Comparison of ENCODE assay signal across 1 cellular context in genomic region chr1:234643111-234643849, GRCh38.
TF ChIP-seq lines count a peak whose summit lies in the region.

No MANE protein-coding gene starts in this region.

TF ChIP-seq in HepG2, 621 proteins besides CTCF, POLR2A, EP300 and RAD21 (continued from another document and continues in another):
- TF ChIP-seq HOMEZ (CRISPR knock-in tag; IDR thresholded peaks at IDR 0.05; ENCODE audit: low read depth) (peak; percentile 92), TOE1 (CRISPR knock-in tag; IDR thresholded peaks at IDR 0.05) (peak; percentile 87), XBP1 (CRISPR knock-in tag; IDR thresholded peaks at IDR 0.05) (peak; percentile 81; the same call in 1 of the 2 replicates), ZBTB34 (CRISPR knock-in tag; IDR thresholded peaks at IDR 0.05) (peak; percentile 98), NFATC3 (CRISPR knock-in tag; IDR thresholded peaks at IDR 0.05) (0 out of 2 replicates have a peak, but pooled peaks have one; percentile 69), DMAP1 (CRISPR knock-in tag; IDR thresholded peaks at IDR 0.05) (peak; percentile 67), ZNF136 (CRISPR knock-in tag; IDR thresholded peaks at IDR 0.05; ENCODE audit: low read depth) (0 out of 2 replicates have a peak, but pooled peaks have one; percentile 46), FIP1L1 (IDR thresholded peaks at IDR 0.05; ENCODE audit: borderline replicate concordance, insufficient read depth, low read depth, low read length) (no peak), ZNF10 (CRISPR knock-in tag; IDR thresholded peaks at IDR 0.05; ENCODE audit: borderline replicate concordance, low read depth) (no peak), FOSL1 (CRISPR knock-in tag; IDR thresholded peaks at IDR 0.05; ENCODE audit: borderline replicate concordance) (peak; percentile 67; the same call in 1 of the 2 replicates), ZFY (CRISPR knock-in tag; IDR thresholded peaks at IDR 0.05) (peak; percentile 51; the same call in 1 of the 2 replicates), ZNF17 (CRISPR knock-in tag; IDR thresholded peaks at IDR 0.05) (no peak), NFKBIZ (CRISPR knock-in tag; IDR thresholded peaks at IDR 0.05) (peak; percentile 99), ZMYM3 (CRISPR knock-in tag; IDR thresholded peaks at IDR 0.05) (peak; percentile 78), HMG20B (CRISPR knock-in tag; conservative IDR thresholded peaks at IDR 0.05) (peak; percentile 93), ZBTB38 (CRISPR knock-in tag; IDR thresholded peaks at IDR 0.05) (peak; percentile 94), ETV6 (CRISPR knock-in tag; conservative IDR thresholded peaks at IDR 0.05) (peak; percentile 72; the same call in 1 of the 2 replicates), SP2 (CRISPR knock-in tag; IDR thresholded peaks at IDR 0.05) (peak; percentile 20; the same call in 1 of the 2 replicates), NFIB (CRISPR knock-in tag; IDR thresholded peaks at IDR 0.05; ENCODE audit: borderline replicate concordance) (no peak), GPN1 (CRISPR knock-in tag; IDR thresholded peaks at IDR 0.05; ENCODE audit: borderline replicate concordance) (no peak), POLR2AphosphoS2 (IDR thresholded peaks at IDR 0.05; ENCODE audit: low read depth, low read length) (no peak), ZSCAN12 (CRISPR knock-in tag; IDR thresholded peaks at IDR 0.05) (no peak), ZNF567 (CRISPR knock-in tag; IDR thresholded peaks at IDR 0.05; ENCODE audit: borderline replicate concordance) (no peak), KMT2A (CRISPR knock-in tag; IDR thresholded peaks at IDR 0.05) (peak; percentile 74; the same call in 1 of the 2 replicates), ZNF547 (CRISPR knock-in tag; IDR thresholded peaks at IDR 0.05) (peak; percentile 74; the same call in 1 of the 2 replicates), THAP7 (CRISPR knock-in tag; IDR thresholded peaks at IDR 0.05) (0 out of 2 replicates have a peak, but pooled peaks have one; percentile 74), SP4 (CRISPR knock-in tag; IDR thresholded peaks at IDR 0.05) (peak; percentile 83), ZNF83 (CRISPR knock-in tag; IDR thresholded peaks at IDR 0.05; ENCODE audit: borderline replicate concordance) (0 out of 2 replicates have a peak, but pooled peaks have one; percentile 55), MAFG (CRISPR knock-in tag; IDR thresholded peaks at IDR 0.05) (no peak), ZNF296 (CRISPR knock-in tag; conservative IDR thresholded peaks at IDR 0.05) (no peak), ZNF275 (CRISPR knock-in tag; IDR thresholded peaks at IDR 0.05; ENCODE audit: borderline replicate concordance) (peak; percentile 92; the same call in 1 of the 2 replicates), HMG20A (CRISPR knock-in tag; IDR thresholded peaks at IDR 0.05; ENCODE audit: borderline replicate concordance) (peak; percentile 98), MED13 (CRISPR knock-in tag; IDR thresholded peaks at IDR 0.05) (peak; percentile 100), MIER3 (CRISPR knock-in tag; IDR thresholded peaks at IDR 0.05; ENCODE audit: borderline replicate concordance) (peak; percentile 98), MTF1 (CRISPR knock-in tag; IDR thresholded peaks at IDR 0.05) (no peak; the same call in 1 of the 2 replicates), PHF21A (CRISPR knock-in tag; IDR thresholded peaks at IDR 0.05) (peak; percentile 98), ZC3H13 (CRISPR knock-in tag; IDR thresholded peaks at IDR 0.05) (peak; percentile 92), STAG1 (CRISPR knock-in tag; IDR thresholded peaks at IDR 0.05) (peak; percentile 63), CHD4 (IDR thresholded peaks at IDR 0.05; ENCODE audit: borderline replicate concordance, low read length) (no peak), ZNF205 (CRISPR knock-in tag; IDR thresholded peaks at IDR 0.05) (peak; percentile 95), TAF1 (CRISPR knock-in tag; IDR thresholded peaks at IDR 0.05) (peak; percentile 69; the same call in 1 of the 2 replicates), ZNF557 (CRISPR knock-in tag; IDR thresholded peaks at IDR 0.05) (peak; percentile 89; the same call in 1 of the 2 replicates), MBD4 (IDR thresholded peaks at IDR 0.05; ENCODE audit: borderline replicate concordance, low read length) (peak; percentile 42; the same call in 1 of the 2 replicates), ZNF124 (CRISPR knock-in tag; IDR thresholded peaks at IDR 0.05) (peak; percentile 82; the same call in 1 of the 2 replicates), ZNF761 (CRISPR knock-in tag; conservative IDR thresholded peaks at IDR 0.05) (no peak), ZNF562 (CRISPR knock-in tag; IDR thresholded peaks at IDR 0.05; ENCODE audit: borderline replicate concordance) (no peak), KDM5B (CRISPR knock-in tag; IDR thresholded peaks at IDR 0.05; ENCODE audit: borderline replicate concordance) (peak; percentile 87; the same call in 1 of the 2 replicates), PPARG (CRISPR knock-in tag; conservative IDR thresholded peaks at IDR 0.05) (peak; percentile 89), SIX1 (CRISPR knock-in tag; IDR thresholded peaks at IDR 0.05; ENCODE audit: borderline replicate concordance) (peak; percentile 86; the same call in 1 of the 2 replicates), NFIC (IDR thresholded peaks at IDR 0.05; ENCODE audit: low read length) (peak; percentile 98), ZNF329 (CRISPR knock-in tag; IDR thresholded peaks at IDR 0.05; ENCODE audit: low read depth) (no peak), ZNF709 (CRISPR knock-in tag; IDR thresholded peaks at IDR 0.05) (peak; percentile 72; the same call in 1 of the 2 replicates), SPEN (CRISPR knock-in tag; IDR thresholded peaks at IDR 0.05; ENCODE audit: low read depth) (peak; percentile 91; the same call in 1 of the 2 replicates)
- TF ChIP-seq, protein P1, sequence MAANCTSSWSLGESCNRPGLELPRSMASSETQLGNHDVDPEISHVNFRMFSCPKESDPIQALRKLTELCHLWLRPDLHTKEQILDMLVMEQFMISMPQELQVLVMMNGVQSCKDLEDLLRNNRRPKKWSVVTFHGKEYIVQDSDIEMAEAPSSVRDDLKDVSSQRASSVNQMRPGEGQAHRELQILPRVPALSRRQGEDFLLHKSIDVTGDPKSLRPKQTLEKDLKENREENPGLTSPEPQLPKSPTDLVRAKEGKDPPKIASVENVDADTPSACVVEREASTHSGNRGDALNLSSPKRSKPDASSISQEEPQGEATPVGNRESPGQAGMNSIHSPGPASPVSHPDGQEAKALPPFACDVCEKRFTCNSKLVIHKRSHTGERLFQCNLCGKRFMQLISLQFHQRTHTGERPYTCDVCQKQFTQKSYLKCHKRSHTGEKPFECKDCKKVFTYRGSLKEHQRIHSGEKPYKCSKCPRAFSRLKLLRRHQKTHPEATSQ (CRISPR knock-in tag; IDR thresholded peaks at IDR 0.05; ENCODE audit: borderline replicate concordance): peak; percentile 72; the same call in 1 of the 2 replicates
- TF ChIP-seq, protein P2, sequence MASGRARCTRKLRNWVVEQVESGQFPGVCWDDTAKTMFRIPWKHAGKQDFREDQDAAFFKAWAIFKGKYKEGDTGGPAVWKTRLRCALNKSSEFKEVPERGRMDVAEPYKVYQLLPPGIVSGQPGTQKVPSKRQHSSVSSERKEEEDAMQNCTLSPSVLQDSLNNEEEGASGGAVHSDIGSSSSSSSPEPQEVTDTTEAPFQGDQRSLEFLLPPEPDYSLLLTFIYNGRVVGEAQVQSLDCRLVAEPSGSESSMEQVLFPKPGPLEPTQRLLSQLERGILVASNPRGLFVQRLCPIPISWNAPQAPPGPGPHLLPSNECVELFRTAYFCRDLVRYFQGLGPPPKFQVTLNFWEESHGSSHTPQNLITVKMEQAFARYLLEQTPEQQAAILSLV (CRISPR knock-in tag; IDR thresholded peaks at IDR 0.05; ENCODE audit: borderline replicate concordance): peak; percentile 54; the same call in 1 of the 2 replicates
- TF ChIP-seq, protein P3, sequence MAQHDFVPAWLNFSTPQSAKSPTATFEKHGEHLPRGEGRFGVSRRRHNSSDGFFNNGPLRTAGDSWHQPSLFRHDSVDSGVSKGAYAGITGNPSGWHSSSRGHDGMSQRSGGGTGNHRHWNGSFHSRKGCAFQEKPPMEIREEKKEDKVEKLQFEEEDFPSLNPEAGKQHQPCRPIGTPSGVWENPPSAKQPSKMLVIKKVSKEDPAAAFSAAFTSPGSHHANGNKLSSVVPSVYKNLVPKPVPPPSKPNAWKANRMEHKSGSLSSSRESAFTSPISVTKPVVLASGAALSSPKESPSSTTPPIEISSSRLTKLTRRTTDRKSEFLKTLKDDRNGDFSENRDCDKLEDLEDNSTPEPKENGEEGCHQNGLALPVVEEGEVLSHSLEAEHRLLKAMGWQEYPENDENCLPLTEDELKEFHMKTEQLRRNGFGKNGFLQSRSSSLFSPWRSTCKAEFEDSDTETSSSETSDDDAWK (CRISPR knock-in tag; IDR thresholded peaks at IDR 0.05): no peak
- TF ChIP-seq, protein P4, sequence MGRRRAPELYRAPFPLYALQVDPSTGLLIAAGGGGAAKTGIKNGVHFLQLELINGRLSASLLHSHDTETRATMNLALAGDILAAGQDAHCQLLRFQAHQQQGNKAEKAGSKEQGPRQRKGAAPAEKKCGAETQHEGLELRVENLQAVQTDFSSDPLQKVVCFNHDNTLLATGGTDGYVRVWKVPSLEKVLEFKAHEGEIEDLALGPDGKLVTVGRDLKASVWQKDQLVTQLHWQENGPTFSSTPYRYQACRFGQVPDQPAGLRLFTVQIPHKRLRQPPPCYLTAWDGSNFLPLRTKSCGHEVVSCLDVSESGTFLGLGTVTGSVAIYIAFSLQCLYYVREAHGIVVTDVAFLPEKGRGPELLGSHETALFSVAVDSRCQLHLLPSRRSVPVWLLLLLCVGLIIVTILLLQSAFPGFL (CRISPR knock-in tag; IDR thresholded peaks at IDR 0.05): no peak
- TF ChIP-seq, protein P5, sequence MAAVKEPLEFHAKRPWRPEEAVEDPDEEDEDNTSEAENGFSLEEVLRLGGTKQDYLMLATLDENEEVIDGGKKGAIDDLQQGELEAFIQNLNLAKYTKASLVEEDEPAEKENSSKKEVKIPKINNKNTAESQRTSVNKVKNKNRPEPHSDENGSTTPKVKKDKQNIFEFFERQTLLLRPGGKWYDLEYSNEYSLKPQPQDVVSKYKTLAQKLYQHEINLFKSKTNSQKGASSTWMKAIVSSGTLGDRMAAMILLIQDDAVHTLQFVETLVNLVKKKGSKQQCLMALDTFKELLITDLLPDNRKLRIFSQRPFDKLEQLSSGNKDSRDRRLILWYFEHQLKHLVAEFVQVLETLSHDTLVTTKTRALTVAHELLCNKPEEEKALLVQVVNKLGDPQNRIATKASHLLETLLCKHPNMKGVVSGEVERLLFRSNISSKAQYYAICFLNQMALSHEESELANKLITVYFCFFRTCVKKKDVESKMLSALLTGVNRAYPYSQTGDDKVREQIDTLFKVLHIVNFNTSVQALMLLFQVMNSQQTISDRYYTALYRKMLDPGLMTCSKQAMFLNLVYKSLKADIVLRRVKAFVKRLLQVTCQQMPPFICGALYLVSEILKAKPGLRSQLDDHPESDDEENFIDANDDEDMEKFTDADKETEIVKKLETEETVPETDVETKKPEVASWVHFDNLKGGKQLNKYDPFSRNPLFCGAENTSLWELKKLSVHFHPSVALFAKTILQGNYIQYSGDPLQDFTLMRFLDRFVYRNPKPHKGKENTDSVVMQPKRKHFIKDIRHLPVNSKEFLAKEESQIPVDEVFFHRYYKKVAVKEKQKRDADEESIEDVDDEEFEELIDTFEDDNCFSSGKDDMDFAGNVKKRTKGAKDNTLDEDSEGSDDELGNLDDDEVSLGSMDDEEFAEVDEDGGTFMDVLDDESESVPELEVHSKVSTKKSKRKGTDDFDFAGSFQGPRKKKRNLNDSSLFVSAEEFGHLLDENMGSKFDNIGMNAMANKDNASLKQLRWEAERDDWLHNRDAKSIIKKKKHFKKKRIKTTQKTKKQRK (IDR thresholded peaks at IDR 0.05; ENCODE audit: low read length): no peak
- TF ChIP-seq, protein P6, sequence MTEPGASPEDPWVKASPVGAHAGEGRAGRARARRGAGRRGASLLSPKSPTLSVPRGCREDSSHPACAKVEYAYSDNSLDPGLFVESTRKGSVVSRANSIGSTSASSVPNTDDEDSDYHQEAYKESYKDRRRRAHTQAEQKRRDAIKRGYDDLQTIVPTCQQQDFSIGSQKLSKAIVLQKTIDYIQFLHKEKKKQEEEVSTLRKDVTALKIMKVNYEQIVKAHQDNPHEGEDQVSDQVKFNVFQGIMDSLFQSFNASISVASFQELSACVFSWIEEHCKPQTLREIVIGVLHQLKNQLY (CRISPR knock-in tag; IDR thresholded peaks at IDR 0.05): peak; percentile 98
